In genomic region chr7:96182424-96183158, GRCh38 we compare ENCODE assay signal across 14 cellular contexts.
A peak's percentile ranks its signal among the peaks of the same experiment; 100 is the strongest.
DNase-seq lines count a peak whose midpoint lies in the region; ATAC-seq and TF ChIP-seq lines count a peak whose summit lies in the region.
"Had no signal": no experiment of that assay in that cellular context is flagged by ENCODE, and none has a peak within 500 bp of the region (broad histone marks: within the 10 kb centered on the region; RNA-seq: fewer than 3 reads in every experiment).

No MANE protein-coding gene starts in this region.

- no peak overlapping the region for H2AFZ ChIP-seq in OCI-LY3 (ENCODE audit: low read depth, low read length)

- H3K4me1 ChIP-seq in OCI-LY3 (ENCODE audit: low read length): peaks cover 12% of the 10 kb centered on the region
- H3K4me1 ChIP-seq: lower lobe of right lung, spleen had no signal

- no peak overlapping the region for H3K4me3 ChIP-seq in OCI-LY3 (ENCODE audit: low read length)
- H3K4me3 ChIP-seq: lower lobe of right lung, spleen had no signal

- H3K27me3 ChIP-seq in OCI-LY3 (ENCODE audit: low read depth, low read length): no peaks in the 10 kb centered on the region
- H3K27me3 ChIP-seq: spleen had no signal

- no peak for TF ChIP-seq CTCF in OCI-LY3 (IDR thresholded peaks at IDR 0.05; ENCODE audit: low read depth, low read length)

- no peaks in the 10 kb centered on the region for H3K9me3 ChIP-seq in OCI-LY3 (ENCODE audit: insufficient read depth, low read length)
- H3K9me3 ChIP-seq: lower lobe of right lung, spleen had no signal

- ATAC-seq in GM18519 (IDR thresholded peaks at IDR 0.05; ENCODE audit: low FRiP score, unreplicated experiment) (peak; percentile 82), GM19468 (IDR thresholded peaks at IDR 0.05; ENCODE audit: extremely low read depth, unreplicated experiment) (peak; percentile 46), HG02840 (IDR thresholded peaks at IDR 0.05; ENCODE audit: low FRiP score, unreplicated experiment) (peak; percentile 82)
- ATAC-seq: lower lobe of right lung; naive thymus-derived CD4-positive, alpha-beta T cell had no signal

- H4K20me1 ChIP-seq in OCI-LY3 (ENCODE audit: insufficient read depth, low read length): no peaks in the 10 kb centered on the region

- H3K9ac ChIP-seq in OCI-LY3 (ENCODE audit: low read length): no peak overlapping the region

- peak overlapping the region; percentile 5; the same call in 1 of the 2 replicates for H3K27ac ChIP-seq in OCI-LY3 (ENCODE audit: low read length)
- H3K27ac ChIP-seq: lower lobe of right lung, spleen had no signal

- peaks cover 26% of the 10 kb centered on the region for H3K36me3 ChIP-seq in OCI-LY3 (replicated peaks; ENCODE audit: low read depth, low read length)

- DNase-seq in effector CD8-positive, alpha-beta T cell (lab: John Stamatoyannopoulos, UW): no peak
- DNase-seq in HPDE6-E6E7 (ENCODE audit: extremely low spot score) (no peak), H4 (ENCODE audit: low spot score) (no peak)
- no peak for DNase-seq in stimulated activated naive CD4-positive, alpha-beta T cell (lab: John Stamatoyannopoulos, UW)
- DNase-seq: activated naive CD4-positive, alpha-beta T cell treated with Interleukin-2 at 50 U/mL for 16 hours; Calu3; lower lobe of right lung; naive thymus-derived CD4-positive, alpha-beta T cell; NCI-H510A treated with DMSO at 0.1 percent for 48 hours; spleen had no signal

- no peaks in the 10 kb centered on the region for H3K79me2 ChIP-seq in OCI-LY3 (ENCODE audit: low read length)

- peak overlapping the region; percentile 27; the same call in 1 of the 2 replicates for H3K4me2 ChIP-seq in OCI-LY3 (ENCODE audit: low read length)
